17 cellular contexts compared by ENCODE assay signal in the genomic region with DNA sequence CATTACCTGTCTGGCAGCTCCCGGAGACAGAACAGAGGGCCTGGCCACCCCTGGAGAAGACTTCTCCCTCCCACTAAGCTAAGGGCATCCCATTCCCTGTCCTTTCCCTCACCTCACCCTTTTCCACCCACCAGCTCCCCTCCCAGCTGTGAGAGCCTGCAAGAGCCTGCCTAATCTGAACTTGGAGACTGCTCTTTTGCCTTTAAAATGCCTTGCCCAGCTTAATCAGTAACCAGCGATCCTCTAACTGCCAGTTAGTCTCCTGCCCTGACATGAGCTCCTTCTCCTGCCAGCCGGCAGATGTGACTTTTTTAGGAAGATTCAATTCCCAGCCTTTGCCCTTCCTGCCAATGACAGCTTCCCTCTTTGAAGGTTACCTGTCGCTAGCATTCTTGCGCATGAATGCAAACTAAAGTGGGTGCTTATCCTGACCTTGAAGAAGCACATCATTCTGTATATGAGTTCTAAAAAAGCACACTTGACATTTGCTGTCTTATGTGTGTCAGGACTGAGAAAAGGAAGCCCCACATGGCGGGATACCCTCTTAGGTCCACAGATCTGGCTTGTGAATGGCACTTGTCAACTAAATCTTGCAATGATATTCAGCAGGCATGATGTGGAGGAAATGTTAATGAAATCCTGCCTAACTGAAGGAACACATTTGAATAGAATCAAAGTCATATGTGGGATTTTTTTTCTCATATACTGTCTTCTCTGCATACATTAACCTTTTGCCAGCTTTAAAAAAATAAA.
DNase-seq lines count a peak whose midpoint lies in the region; ATAC-seq and TF ChIP-seq lines count a peak whose summit lies in the region.
"Had no signal": no experiment of that assay in that cellular context is flagged by ENCODE, and none has a peak within 500 bp of the region (broad histone marks: within the 10 kb centered on the region; RNA-seq: fewer than 3 reads in every experiment).

No MANE protein-coding gene starts in this region.

- dilution Hi-C loops in IMR-90 (cut with HindIII; ENCODE audit: low sequenced_read_pairs, unreplicated experiment) = no loop called here

- in situ Hi-C loops in IMR-90 (cut with MboI; ENCODE audit: low sequenced_read_pairs) = no loop called here

- ATAC-seq in IMR-90 (ENCODE audit: low read depth) = no peak
- ATAC-seq in stimulated activated naive CD8-positive, alpha-beta T cell treated with anti-CD3 and anti-CD28 coated beads, Interleukin-15, Interleukin-2, amounts not matched to agents 100 U/mL and 50 U/mL, for 24 hours = no peak
- ATAC-seq in omental fat pad (ENCODE audit: low FRiP score) = no peak
- ATAC-seq: activated T-cell treated with anti-CD3 and anti-CD28 coated beads, Interleukin-2, amount 50 U/mL, for 4 hours had no signal

- DNase-seq in IMR-90 = no peak
- DNase-seq in left kidney (ENCODE audit: low read depth, low spot score) = peak; percentile 61
- peak; percentile 27 for DNase-seq in stomach
- DNase-seq in stimulated activated naive CD8-positive, alpha-beta T cell treated with anti-CD3 and anti-CD28 coated beads, Interleukin-15, Interleukin-2, amounts not matched to agents 100 U/mL and 50 U/mL, for 24 hours = no peak
- no peak for DNase-seq in AG08396 (ENCODE audit: low spot score)
- DNase-seq in activated CD4-positive, alpha-beta T cell treated with anti-CD3 and anti-CD28 coated beads for 48 hours = no peak
- DNase-seq in omental fat pad (ENCODE audit: low spot score) = no peak
- DNase-seq: activated CD4-positive, alpha-beta T cell treated with anti-CD3 and anti-CD28 coated beads for 4 hours; activated T-cell treated with anti-CD3 and anti-CD28 coated beads, Interleukin-2, amount 50 U/mL, for 4 hours; CD4-positive, CD25-positive, alpha-beta regulatory T cell; cortex of kidney; NCI-H446; Peyer's patch; right cardiac atrium; stimulated activated CD4-positive, alpha-beta T cell treated with anti-CD3 and anti-CD28 coated beads, Interleukin-4, amount 100 ng/mL, for 4 hours; stimulated activated naive CD4-positive, alpha-beta T cell had no signal

- no peak overlapping the region for H3K18ac ChIP-seq in IMR-90 (ENCODE audit: low read depth, low read length)

- no peak overlapping the region for H4K5ac ChIP-seq in IMR-90 (ENCODE audit: low read depth, low read length)

- H3K23ac ChIP-seq in IMR-90 (ENCODE audit: low read depth, low read length) = no peak overlapping the region

- H4K91ac ChIP-seq in IMR-90 (ENCODE audit: insufficient read depth, low read depth, low read length) = no peak overlapping the region

- TF ChIP-seq CTCF in IMR-90 (conservative IDR thresholded peaks at IDR 0.05; ENCODE audit: low read depth, low read length) (no peak), VCaP (conservative IDR thresholded peaks at IDR 0.05) (no peak), stomach (IDR thresholded peaks at IDR 0.05) (no peak), omental fat pad (IDR thresholded peaks at IDR 0.05) (no peak)

- BruUV-seq in IMR-90 (replicated peaks; lab: Mats Ljungman, UMichigan) = no TSS peak

- H3K79me1 ChIP-seq in IMR-90 (ENCODE audit: low read depth in 1 of 2, low read length in 2 of 2) = no peaks in the 10 kb centered on the region

- H3K27me3 ChIP-seq in IMR-90 (ENCODE audit: control insufficient read depth, insufficient read depth, low read length) (no peaks in the 10 kb centered on the region), stomach (no peaks in the 10 kb centered on the region)
- H3K27me3 ChIP-seq: Peyer's patch had no signal

- no peak overlapping the region for H2BK5ac ChIP-seq in IMR-90 (ENCODE audit: low read depth, low read length, poor library complexity, severe bottlenecking)

- H3K4ac ChIP-seq in IMR-90 (ENCODE audit: low read depth, low read length) = no peak overlapping the region

- H3K4me3 ChIP-seq in IMR-90 (ENCODE audit: insufficient read depth, low read depth, low read length) = no peak overlapping the region
- no peak overlapping the region for H3K4me3 ChIP-seq in stomach
- H3K4me3 ChIP-seq: Peyer's patch had no signal

- H3K4me1 ChIP-seq in IMR-90 (ENCODE audit: control insufficient read depth, insufficient read depth, low read length) = no peaks in the 10 kb centered on the region; the same call in 1 of the 2 replicates
- H3K4me1 ChIP-seq in stomach = peaks cover 0 to 12% (median 0%) of the 10 kb centered on the region in 4 donors

- no peak for TF ChIP-seq EP300 in stomach (IDR thresholded peaks at IDR 0.05)

- WGBS in IMR-90 (ENCODE audit: extremely low coverage in 2 of 2, insufficient read length in 1 of 2), 2 experiments = 94% methylated on average over 3 of the region's 6 CpGs; no CpG with 5 or more reads in 1 of the 2 experiments
- WGBS in stomach, 5 donors = 43 to 58% (median 50%) methylated on average over 6 of the region's 6 CpGs

- H2AK5ac ChIP-seq in IMR-90 (ENCODE audit: low read depth, low read length) = no peak overlapping the region

- H3K4me2 ChIP-seq in IMR-90 (ENCODE audit: low read depth, low read length) = no peak overlapping the region

- TF ChIP-seq POLR2A in IMR-90 (IDR thresholded peaks at IDR 0.05; ENCODE audit: low read depth, low read length) (no peak), stomach (IDR thresholded peaks at IDR 0.05) (no peak)

- no peaks in the 10 kb centered on the region for H4K20me1 ChIP-seq in IMR-90 (ENCODE audit: insufficient read depth, low read length)

- H3K9me3 ChIP-seq in IMR-90 (ENCODE audit: control insufficient read depth, insufficient read depth, low read length) (no peaks in the 10 kb centered on the region), stomach (no peaks in the 10 kb centered on the region)
- H3K9me3 ChIP-seq: Peyer's patch had no signal

- H3K27ac ChIP-seq in IMR-90 (ENCODE audit: insufficient read depth, low read length) (no peak overlapping the region), VCaP (peak overlapping the region; percentile 71), stomach (no peak overlapping the region)
- H3K27ac ChIP-seq: Peyer's patch had no signal

- no peak overlapping the region for H3K9ac ChIP-seq in IMR-90 (ENCODE audit: low read depth, low read length)

- H3K9me1 ChIP-seq in IMR-90 (ENCODE audit: insufficient read depth, low read length) = no peaks in the 10 kb centered on the region

- no peak overlapping the region for H2BK120ac ChIP-seq in IMR-90 (ENCODE audit: low read depth, low read length)

- H2AK9ac ChIP-seq in IMR-90 (replicated peaks; ENCODE audit: low read depth, low read length, poor library complexity) = no peak overlapping the region

- no peak overlapping the region for H2AFZ ChIP-seq in IMR-90 (replicated peaks; ENCODE audit: low read length, poor library complexity)

- 0 out of 2 replicates have a peak overlapping the region, but pooled peaks have one; percentile 1 for H2BK20ac ChIP-seq in IMR-90 (ENCODE audit: low read depth, low read length)

- CTCF ChIA-PET in IMR-90 (lab: Yijun Ruan, JAX) = interaction anchor here (0.7 kb wide), 1 partner anchor 17 kb away, joined by 3 read pairs; no protein-coding TSS in a partner anchor

- H3K56ac ChIP-seq in IMR-90 (ENCODE audit: extremely low read depth, insufficient read depth, low read length) = no peak overlapping the region

- H2BK15ac ChIP-seq in IMR-90 (ENCODE audit: low read depth, low read length) = no peak overlapping the region

- TF ChIP-seq RAD21 in IMR-90 (IDR thresholded peaks at IDR 0.05; ENCODE audit: low read length) = no peak

- H3K36me3 ChIP-seq in IMR-90 (ENCODE audit: control insufficient read depth, insufficient read depth, low read length) (no peaks in the 10 kb centered on the region), stomach (no peaks in the 10 kb centered on the region)
- H3K36me3 ChIP-seq: Peyer's patch had no signal

- H4K8ac ChIP-seq in IMR-90 (ENCODE audit: low read depth in 2 of 2, low read length in 2 of 2) = no peak overlapping the region

- intact Hi-C loops in IMR-90 (cut with micrococcal nuclease) (no loop called here), stomach (cut with DNase I; ENCODE audit: low total_unique reads) (no loop called here)

- no peak overlapping the region for H3K14ac ChIP-seq in IMR-90 (replicated peaks; ENCODE audit: low read depth, low read length)

- POLR2A ChIA-PET in IMR-90 (lab: Charles Lee; ENCODE audit: unreplicated experiment) = no interaction called here

TF ChIP-seq in IMR-90, 13 proteins besides CTCF, POLR2A, EP300 and RAD21:
- TF ChIP-seq, protein P1, sequence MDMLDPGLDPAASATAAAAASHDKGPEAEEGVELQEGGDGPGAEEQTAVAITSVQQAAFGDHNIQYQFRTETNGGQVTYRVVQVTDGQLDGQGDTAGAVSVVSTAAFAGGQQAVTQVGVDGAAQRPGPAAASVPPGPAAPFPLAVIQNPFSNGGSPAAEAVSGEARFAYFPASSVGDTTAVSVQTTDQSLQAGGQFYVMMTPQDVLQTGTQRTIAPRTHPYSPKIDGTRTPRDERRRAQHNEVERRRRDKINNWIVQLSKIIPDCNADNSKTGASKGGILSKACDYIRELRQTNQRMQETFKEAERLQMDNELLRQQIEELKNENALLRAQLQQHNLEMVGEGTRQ (IDR thresholded peaks at IDR 0.05; ENCODE audit: low read depth, low read length) = no peak
- no peak for TF ChIP-seq RFX5 (IDR thresholded peaks at IDR 0.05; ENCODE audit: low read depth, low read length)
- TF ChIP-seq MXI1 (IDR thresholded peaks at IDR 0.05; ENCODE audit: borderline replicate concordance, low read depth, low read length) = no peak
- no peak for TF ChIP-seq FOS (IDR thresholded peaks at IDR 0.05; ENCODE audit: low read depth, low read length)
- TF ChIP-seq BHLHE40 (IDR thresholded peaks at IDR 0.05; ENCODE audit: low read depth, low read length) = no peak
- TF ChIP-seq RCOR1 (IDR thresholded peaks at IDR 0.05; ENCODE audit: insufficient replicate concordance, low read length) = no peak
- no peak for TF ChIP-seq CHD1 (IDR thresholded peaks at IDR 0.05; ENCODE audit: low read depth, low read length)
- no peak for TF ChIP-seq SMC3 (IDR thresholded peaks at IDR 0.05; ENCODE audit: low read depth, low read length)
- TF ChIP-seq NFE2L2 (IDR thresholded peaks at IDR 0.05; ENCODE audit: low read depth, low read length) = no peak
- TF ChIP-seq CEBPB (IDR thresholded peaks at IDR 0.05; ENCODE audit: low read depth, low read length) = no peak
- TF ChIP-seq, protein P2, sequence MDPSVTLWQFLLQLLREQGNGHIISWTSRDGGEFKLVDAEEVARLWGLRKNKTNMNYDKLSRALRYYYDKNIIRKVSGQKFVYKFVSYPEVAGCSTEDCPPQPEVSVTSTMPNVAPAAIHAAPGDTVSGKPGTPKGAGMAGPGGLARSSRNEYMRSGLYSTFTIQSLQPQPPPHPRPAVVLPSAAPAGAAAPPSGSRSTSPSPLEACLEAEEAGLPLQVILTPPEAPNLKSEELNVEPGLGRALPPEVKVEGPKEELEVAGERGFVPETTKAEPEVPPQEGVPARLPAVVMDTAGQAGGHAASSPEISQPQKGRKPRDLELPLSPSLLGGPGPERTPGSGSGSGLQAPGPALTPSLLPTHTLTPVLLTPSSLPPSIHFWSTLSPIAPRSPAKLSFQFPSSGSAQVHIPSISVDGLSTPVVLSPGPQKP (IDR thresholded peaks at IDR 0.05; ENCODE audit: borderline replicate concordance, low read depth, low read length) = no peak
- TF ChIP-seq MAFK (IDR thresholded peaks at IDR 0.05; ENCODE audit: low read depth, low read length) = no peak
- TF ChIP-seq MAZ (IDR thresholded peaks at IDR 0.05; ENCODE audit: borderline replicate concordance, low read depth, low read length) = no peak

Comparison
In these comparisons a context has a peak if more than half of its experiments do, and no peak if none do; other contexts are left out.
1. DNase-seq: peak in left kidney (single experiment) and stomach (single experiment); none in IMR-90 (single experiment), stimulated activated naive CD8-positive, alpha-beta T cell treated with anti-CD3 and anti-CD28 coated beads, Interleukin-15, Interleukin-2, amounts not matched to agents 100 U/mL and 50 U/mL, for 24 hours (single experiment), AG08396 (single experiment), activated CD4-positive, alpha-beta T cell treated with anti-CD3 and anti-CD28 coated beads for 48 hours (single experiment) and omental fat pad (single experiment).